2 cellular contexts compared by ENCODE assay signal in the genomic region with DNA sequence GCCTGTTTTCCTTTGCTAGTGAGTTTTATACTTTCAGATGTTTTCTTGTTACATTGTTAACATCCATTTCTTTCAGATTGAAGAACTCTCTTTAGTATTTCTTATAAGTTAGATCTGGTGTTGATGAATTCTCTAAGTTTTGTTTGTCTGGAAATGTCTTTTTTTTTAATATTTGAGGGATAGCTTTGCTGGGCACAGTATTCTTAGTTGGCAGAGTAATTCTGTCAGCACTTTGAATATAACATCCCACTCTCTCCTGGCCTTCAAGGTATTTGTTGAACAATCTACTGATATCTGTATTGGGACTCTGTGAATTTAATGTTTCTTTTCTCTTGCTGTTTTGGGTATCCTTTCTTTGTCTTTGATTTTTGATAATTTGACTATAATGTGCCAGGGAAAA.
TF ChIP-seq lines count a peak whose summit lies in the region.

No MANE protein-coding gene starts in this region.

TF ChIP-seq in HEK293, 187 proteins besides CTCF, POLR2A, EP300 and RAD21:
- TF ChIP-seq ZNF132 (tag by site-specific recombination; IDR thresholded peaks at IDR 0.05; ENCODE audit: borderline replicate concordance), result no peak
- TF ChIP-seq SETDB1 (IDR thresholded peaks at IDR 0.05; ENCODE audit: insufficient read length, low read length), result peak; percentile 97

TF ChIP-seq in GM12878, 131 proteins besides CTCF, POLR2A, EP300 and RAD21:
- TF ChIP-seq ZNF384 (IDR thresholded peaks at IDR 0.05; ENCODE audit: borderline replicate concordance, low read depth, low read length) (no peak), CBX5 (IDR thresholded peaks at IDR 0.05; ENCODE audit: low read depth) (peak; percentile 51; the same call in 1 of the 2 replicates), SMAD5 (IDR thresholded peaks at IDR 0.05; ENCODE audit: low read depth) (no peak), CBFB (IDR thresholded peaks at IDR 0.05; ENCODE audit: low read depth) (no peak), EGR1 (IDR thresholded peaks at IDR 0.05; ENCODE audit: borderline replicate concordance in 1 of 2, low read depth in 2 of 2, low read length in 2 of 2) (no peak)
